1 cellular context compared by ENCODE assay signal in the genomic region with DNA sequence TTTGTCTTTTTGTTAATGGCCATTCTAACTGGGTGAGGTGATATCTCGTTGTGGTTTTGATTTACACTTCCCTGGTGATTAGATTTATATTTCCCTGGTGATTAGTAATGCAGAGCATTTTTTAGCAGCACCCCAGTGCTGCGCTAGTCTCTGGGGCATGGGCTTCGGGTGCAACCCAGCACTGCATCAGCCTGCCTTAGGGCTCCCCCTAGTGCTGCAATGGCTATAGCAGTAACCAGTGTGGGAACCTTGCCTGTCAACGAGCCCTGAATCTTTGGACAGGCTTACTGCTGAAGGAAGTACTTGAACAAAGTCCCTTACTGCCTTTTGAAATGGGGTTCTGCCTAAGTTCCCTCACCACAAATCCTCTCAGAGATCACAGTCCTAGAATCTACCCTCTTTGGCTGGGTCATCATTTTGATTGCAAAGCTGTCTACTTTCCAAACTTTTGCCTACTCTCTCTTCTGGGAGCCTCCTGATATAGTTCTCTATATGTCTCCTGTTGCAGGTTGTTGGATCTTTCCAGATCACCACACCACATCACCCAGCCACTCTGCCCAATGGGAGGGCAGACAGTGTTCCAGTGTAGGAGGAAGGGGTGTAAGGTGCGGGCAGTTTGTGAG.
TF ChIP-seq lines count a peak whose summit lies in the region.

No MANE protein-coding gene starts in this region.

TF ChIP-seq in K562, 482 proteins besides CTCF, POLR2A, EP300 and RAD21 (continued from another document):
- TF ChIP-seq CREB3 (tag; conservative IDR thresholded peaks at IDR 0.05; ENCODE audit: low read depth) (no peak), NR0B1 (IDR thresholded peaks at IDR 0.05; ENCODE audit: partially characterized antibody) (no peak), MXI1 (IDR thresholded peaks at IDR 0.05; ENCODE audit: low read depth, low read length) (no peak), MEIS2 (IDR thresholded peaks at IDR 0.05; ENCODE audit: partially characterized antibody) (peak; percentile 34), CHD4 (IDR thresholded peaks at IDR 0.05; ENCODE audit: insufficient read depth, insufficient replicate concordance, low read depth, low read length, poor library complexity, severe bottlenecking) (no peak), STAG1 (CRISPR knock-in tag; IDR thresholded peaks at IDR 0.05; ENCODE audit: borderline replicate concordance) (peak; percentile 53; the same call in 1 of the 2 replicates), CXXC5 (CRISPR knock-in tag; IDR thresholded peaks at IDR 0.05) (no peak), CHD7 (IDR thresholded peaks at IDR 0.05; ENCODE audit: low read depth, low read length) (no peak), ZNF175 (CRISPR knock-in tag; IDR thresholded peaks at IDR 0.05; ENCODE audit: low read depth) (0 out of 2 replicates have a peak, but pooled peaks have one; percentile 38), CC2D1A (IDR thresholded peaks at IDR 0.05) (peak; percentile 44; the same call in 1 of the 2 replicates), NCOA4 (IDR thresholded peaks at IDR 0.05; ENCODE audit: partially characterized antibody) (no peak), SMC3 (conservative IDR thresholded peaks at IDR 0.05; ENCODE audit: insufficient read depth, low read depth, low read length) (peak; percentile 69), RUNX1 (IDR thresholded peaks at IDR 0.05; ENCODE audit: low read depth) (no peak), ZNF766 (CRISPR knock-in tag; conservative IDR thresholded peaks at IDR 0.05) (0 out of 2 replicates have a peak, but pooled peaks have one; percentile 0), RFX7 (CRISPR knock-in tag; IDR thresholded peaks at IDR 0.05) (no peak), ATF7 (IDR thresholded peaks at IDR 0.05) (0 out of 2 replicates have a peak, but pooled peaks have one; percentile 27), HDAC2 (IDR thresholded peaks at IDR 0.05) (no peak), TEAD1 (CRISPR knock-in tag; IDR thresholded peaks at IDR 0.05) (no peak), ARNT (IDR thresholded peaks at IDR 0.05) (no peak), CREM (IDR thresholded peaks at IDR 0.05; ENCODE audit: low read depth) (peak; percentile 46; the same call in 1 of the 2 replicates), JUND (IDR thresholded peaks at IDR 0.05; ENCODE audit: borderline replicate concordance, low read depth, low read length) (peak; percentile 51; the same call in 1 of the 2 replicates), JUND (tag; IDR thresholded peaks at IDR 0.05; ENCODE audit: borderline replicate concordance, low read depth, low read length) (no peak), YY1 (IDR thresholded peaks at IDR 0.05; ENCODE audit: borderline replicate concordance in 1 of 3, control insufficient read depth in 1 of 3, extremely low read depth in 1 of 3, insufficient read depth in 3 of 3, insufficient read length in 1 of 3, insufficient replicate concordance in 2 of 3, low read depth in 1 of 3, low read length in 2 of 3) (no peak), CCAR2 (IDR thresholded peaks at IDR 0.05; ENCODE audit: low read depth, low read length) (no peak), FOXO4 (CRISPR knock-in tag; IDR thresholded peaks at IDR 0.05) (no peak), CTBP1 (IDR thresholded peaks at IDR 0.05; ENCODE audit: borderline replicate concordance) (peak; percentile 45; the same call in 1 of the 2 replicates), MAFK (IDR thresholded peaks at IDR 0.05; ENCODE audit: low read length) (0 out of 2 replicates have a peak, but pooled peaks have one; percentile 1), RCOR1 (IDR thresholded peaks at IDR 0.05; ENCODE audit: borderline replicate concordance in 1 of 2, low read depth in 2 of 2, low read length in 2 of 2) (0 out of 4 replicates have a peak, but pooled peaks of 1 of the 2 experiments have one; percentile 23), ZNF212 (CRISPR knock-in tag; IDR thresholded peaks at IDR 0.05) (no peak)
- TF ChIP-seq, protein P1, sequence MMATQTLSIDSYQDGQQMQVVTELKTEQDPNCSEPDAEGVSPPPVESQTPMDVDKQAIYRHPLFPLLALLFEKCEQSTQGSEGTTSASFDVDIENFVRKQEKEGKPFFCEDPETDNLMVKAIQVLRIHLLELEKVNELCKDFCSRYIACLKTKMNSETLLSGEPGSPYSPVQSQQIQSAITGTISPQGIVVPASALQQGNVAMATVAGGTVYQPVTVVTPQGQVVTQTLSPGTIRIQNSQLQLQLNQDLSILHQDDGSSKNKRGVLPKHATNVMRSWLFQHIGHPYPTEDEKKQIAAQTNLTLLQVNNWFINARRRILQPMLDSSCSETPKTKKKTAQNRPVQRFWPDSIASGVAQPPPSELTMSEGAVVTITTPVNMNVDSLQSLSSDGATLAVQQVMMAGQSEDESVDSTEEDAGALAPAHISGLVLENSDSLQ (IDR thresholded peaks at IDR 0.05): 0 out of 2 replicates have a peak, but pooled peaks have one; percentile 18
- TF ChIP-seq, protein P2, sequence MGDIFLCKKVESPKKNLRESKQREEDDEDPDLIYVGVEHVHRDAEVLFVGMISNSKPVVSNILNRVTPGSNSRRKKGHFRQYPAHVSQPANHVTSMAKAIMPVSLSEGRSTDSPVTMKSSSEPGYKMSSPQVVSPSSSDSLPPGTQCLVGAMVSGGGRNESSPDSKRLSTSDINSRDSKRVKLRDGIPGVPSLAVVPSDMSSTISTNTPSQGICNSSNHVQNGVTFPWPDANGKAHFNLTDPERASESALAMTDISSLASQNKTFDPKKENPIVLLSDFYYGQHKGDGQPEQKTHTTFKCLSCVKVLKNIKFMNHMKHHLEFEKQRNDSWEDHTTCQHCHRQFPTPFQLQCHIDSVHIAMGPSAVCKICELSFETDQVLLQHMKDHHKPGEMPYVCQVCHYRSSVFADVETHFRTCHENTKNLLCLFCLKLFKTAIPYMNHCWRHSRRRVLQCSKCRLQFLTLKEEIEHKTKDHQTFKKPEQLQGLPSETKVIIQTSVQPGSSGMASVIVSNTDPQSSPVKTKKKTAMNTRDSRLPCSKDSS (IDR thresholded peaks at IDR 0.05; ENCODE audit: low read depth, partially characterized antibody): no peak
